In the genomic region with DNA sequence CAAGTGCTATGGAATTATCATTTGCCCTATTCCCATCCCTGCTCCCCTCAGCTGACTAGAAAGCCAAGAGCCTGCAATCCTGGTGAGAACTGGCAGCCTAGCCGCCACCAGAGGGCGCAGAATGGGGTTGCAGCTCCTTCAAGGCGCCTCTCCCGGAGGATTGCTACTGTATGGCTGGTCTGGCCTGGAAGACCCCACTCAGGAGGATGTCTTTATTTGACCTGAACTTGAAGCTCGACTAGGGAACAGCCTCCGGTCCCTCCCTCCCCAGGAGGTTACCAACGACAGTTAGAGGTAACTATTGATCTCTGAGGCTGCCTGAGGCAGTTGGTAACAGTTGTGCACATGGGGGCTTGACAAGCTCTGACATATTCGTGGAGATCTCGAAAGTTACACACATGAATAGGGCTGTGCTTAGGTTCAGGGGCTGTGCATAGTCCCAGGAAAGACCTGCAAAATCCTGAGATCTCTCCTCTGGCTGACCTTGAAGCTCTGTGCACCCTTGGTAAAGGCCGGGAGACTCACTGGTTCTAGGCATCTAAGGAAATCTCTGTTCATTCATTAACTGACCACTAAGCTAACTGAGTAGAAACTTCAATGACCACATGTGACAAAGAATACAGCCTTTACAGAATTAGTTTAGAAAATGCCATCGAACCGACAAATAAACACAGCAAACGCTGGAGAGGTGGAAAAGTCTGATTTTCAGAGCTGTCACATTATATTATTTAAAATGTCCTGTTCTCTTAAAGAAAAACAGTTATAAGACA, we compare ENCODE assay signal across 8 cellular contexts.
DNase-seq lines count a peak whose midpoint lies in the region; ATAC-seq and TF ChIP-seq lines count a peak whose summit lies in the region.

No MANE protein-coding gene starts in this region.

- peaks cover 0 to 11% (median 0%) of the 10 kb centered on the region in 9 donors for H3K36me3 ChIP-seq in heart left ventricle

- no peak overlapping the region for H3K27ac Mint-ChIP-seq in activated naive CD4-positive, alpha-beta T cell treated with anti-CD3 and anti-CD28 coated beads, Interleukin-2, amount 50 U/mL, for 72 hours

- H3K27ac ChIP-seq in heart left ventricle = no peak overlapping the region

- H3K4me3 ChIP-seq in heart left ventricle = no peak overlapping the region

- TF ChIP-seq CTCF in heart left ventricle (IDR thresholded peaks at IDR 0.05) = peak; percentile 65 to 90 (median 80)

- H3K27me3 ChIP-seq in heart left ventricle = no peaks in the 10 kb centered on the region

- H3K9me3 Mint-ChIP-seq in activated naive CD4-positive, alpha-beta T cell treated with anti-CD3 and anti-CD28 coated beads, Interleukin-2, amount 50 U/mL, for 72 hours = no peaks in the 10 kb centered on the region

- no peak for TF ChIP-seq POLR2A in heart left ventricle (IDR thresholded peaks at IDR 0.05)

- DNase-seq in ELF-1 (ENCODE audit: low read depth, low spot score) (peak; percentile 86), HuH-7 (ENCODE audit: low spot score) (peak; percentile 60), SK-MEL-5 (ENCODE audit: low read depth, low spot score) (peak; percentile 92), heart left ventricle (peak; percentile 65 to 83 (median 78)), pulmonary artery endothelial cell (ENCODE audit: low read depth, low spot score) (peak; percentile 37), NOMO-1 (lab: John Stamatoyannopoulos, UW; ENCODE audit: unreplicated experiment in 2 of 2) (no peak)
- DNase-seq in activated naive CD4-positive, alpha-beta T cell treated with anti-CD3 and anti-CD28 coated beads, Interleukin-2, amount 50 U/mL, for 72 hours (ENCODE audit: low spot score in 2 of 2) = peak; percentile 62 to 70

- in situ Hi-C loops in SK-MEL-5 (cut with HindIII; ENCODE audit: low pct_unique_long_range_greater_than_20kb, low sequenced_read_pairs) = no loop called here

- ATAC-seq in GM21528 (IDR thresholded peaks at IDR 0.05; ENCODE audit: low FRiP score, unreplicated experiment) (peak; percentile 97), heart left ventricle (peak in 3 of 4 donors; percentile 75 to 92 (median 89))
- ATAC-seq in activated naive CD4-positive, alpha-beta T cell treated with anti-CD3 and anti-CD28 coated beads, Interleukin-2, amount 50 U/mL, for 72 hours = peak; percentile 78 to 86

- peaks cover 0 to 8% (median 0%) of the 10 kb centered on the region in 12 donors for H3K9me3 ChIP-seq in heart left ventricle

- no peaks in the 10 kb centered on the region for H3K36me3 Mint-ChIP-seq in activated naive CD4-positive, alpha-beta T cell treated with anti-CD3 and anti-CD28 coated beads, Interleukin-2, amount 50 U/mL, for 72 hours

- peaks cover 0 to 27% (median 5%) of the 10 kb centered on the region in 12 donors for H3K4me1 ChIP-seq in heart left ventricle

- intact Hi-C loops in heart left ventricle (cut with DNase I) = loop anchor here in 7 of 10 donors (5.0 to 10.0 kb wide), 4 partner anchors 65 to 315 kb away; a partner anchor contains a TSS

- WGBS in heart left ventricle, 4 donors = 50 to 60% (median 54%) methylated on average over 12 to 13 of the region's 13 CpGs

Comparison
In these comparisons a context has a peak if more than half of its experiments do, and no peak if none do; other contexts are left out.
1. DNase-seq: peak in ELF-1 (single experiment), HuH-7 (single experiment), SK-MEL-5 (single experiment), activated naive CD4-positive, alpha-beta T cell treated with anti-CD3 and anti-CD28 coated beads, Interleukin-2, amount 50 U/mL, for 72 hours (2 of 2), heart left ventricle (5 of 5) and pulmonary artery endothelial cell (single experiment); none in NOMO-1 (0 of 2).
2. Peak in every context shown above with its lines, with median percentiles within 50 percentile points of each other: ATAC-seq.